ENCODE assay signal across 8 cellular contexts in the genomic region with DNA sequence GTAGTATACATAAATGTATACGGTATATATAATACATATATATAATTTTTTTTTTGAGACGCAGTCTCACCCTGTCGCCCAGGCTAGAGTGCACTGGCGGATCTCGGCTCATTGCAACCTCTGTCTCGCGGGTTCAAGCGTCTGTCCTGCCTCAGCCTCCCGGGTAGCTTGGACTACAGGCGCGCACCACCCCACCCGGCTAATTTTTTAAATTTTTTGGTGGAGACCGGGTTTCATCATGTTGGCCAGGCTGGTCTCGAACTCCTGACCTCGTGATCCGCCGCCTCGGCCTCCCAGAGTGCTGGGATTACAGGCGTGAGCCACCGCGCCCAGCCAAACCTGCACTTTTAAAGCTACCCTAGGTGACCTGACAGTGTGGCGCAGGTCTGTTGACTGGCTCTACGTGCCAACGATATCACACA. TPM values are rescaled to one million over a fixed set of nuclear protein-coding genes. Genes with fewer than 3 reads are reported as not detected.
DNase-seq lines count a peak whose midpoint lies in the region; ATAC-seq and TF ChIP-seq lines count a peak whose summit lies in the region.

No MANE protein-coding gene starts in this region.

- H3K27me3 Mint-ChIP-seq in stimulated activated memory B cell treated with anti-CD40 and anti-IgM and Interleukin-4, amounts not matched to agents 10 μg/mL and 1 μg/mL and 100 μg/mL, for 72 hours: no peaks in the 10 kb centered on the region

- WGBS in hepatocyte (ENCODE audit: low lambda C conversion rate, missing lambda C conversion rate): 39% methylated on average over 24 of the region's 24 CpGs

- ATAC-seq in stimulated activated memory B cell treated with anti-CD40 and anti-IgM and Interleukin-4, amounts not matched to agents 10 μg/mL and 1 μg/mL and 100 μg/mL, for 72 hours: peak; percentile 3
- ATAC-seq in HG02981 (IDR thresholded peaks at IDR 0.05; ENCODE audit: unreplicated experiment): no peak

- peak overlapping the region; percentile 86 for H3K27ac ChIP-seq in hepatocyte

- H3K36me3 ChIP-seq in H7 (replicated peaks; ENCODE audit: control insufficient read depth, insufficient read depth, low read length): peaks cover 4% of the 10 kb centered on the region
- no peaks in the 10 kb centered on the region for H3K36me3 ChIP-seq in hepatocyte (replicated peaks; ENCODE audit: insufficient read depth, low read depth)

- in situ Hi-C loops in GM13976 (cut with MboI; ENCODE audit: low sequenced_read_pairs, unreplicated experiment): no loop called here

- H2AFZ ChIP-seq in hepatocyte: peak overlapping the region; percentile 43

- H3K4me1 ChIP-seq in hepatocyte (ENCODE audit: insufficient read depth): peaks cover 15% of the 10 kb centered on the region

- H3K79me2 ChIP-seq in hepatocyte: peaks cover 49% of the 10 kb centered on the region

- H3K4me3 ChIP-seq in H7 (ENCODE audit: insufficient read depth, low read depth, low read length) (peak overlapping the region; percentile 96), WI38 (ENCODE audit: low read depth, low read length) (peak overlapping the region; percentile 70), hepatocyte (peak overlapping the region; percentile 86)

- H3K9me3 ChIP-seq in hepatocyte (ENCODE audit: low read depth): no peaks in the 10 kb centered on the region

- peak overlapping the region; percentile 90 for H3K4me2 ChIP-seq in hepatocyte

- TF ChIP-seq CTCF in WI38 (IDR thresholded peaks at IDR 0.05; ENCODE audit: low read depth, low read length): no peak
- no peak for TF ChIP-seq CTCF in hepatocyte (IDR thresholded peaks at IDR 0.05; ENCODE audit: poor library complexity)
- no peak for TF ChIP-seq CTCF in GM13976 (IDR thresholded peaks at IDR 0.05; ENCODE audit: borderline replicate concordance, control extremely low read depth, extremely low read depth, insufficient read depth, missing control alignments)

- no peaks in the 10 kb centered on the region for H3K9me3 Mint-ChIP-seq in stimulated activated memory B cell treated with anti-CD40 and anti-IgM and Interleukin-4, amounts not matched to agents 10 μg/mL and 1 μg/mL and 100 μg/mL, for 72 hours

- H3K36me3 Mint-ChIP-seq in stimulated activated memory B cell treated with anti-CD40 and anti-IgM and Interleukin-4, amounts not matched to agents 10 μg/mL and 1 μg/mL and 100 μg/mL, for 72 hours: peaks cover 14% of the 10 kb centered on the region

- no peaks in the 10 kb centered on the region for H3K9me2 ChIP-seq in hepatocyte (replicated peaks; ENCODE audit: insufficient read depth)

- peaks cover 8% of the 10 kb centered on the region for H4K20me1 ChIP-seq in hepatocyte (ENCODE audit: insufficient read depth, poor library complexity, severe bottlenecking)

- DNase-seq in H7 (no peak), hepatocyte (ENCODE audit: low spot score) (no peak), GM13976 (ENCODE audit: low spot score) (no peak), NCI-H1436 (lab: John Stamatoyannopoulos, UW) (no peak), CD1c-positive myeloid dendritic cell (ENCODE audit: extremely low spot score) (no peak)

- H3K27ac Mint-ChIP-seq in stimulated activated memory B cell treated with anti-CD40 and anti-IgM and Interleukin-4, amounts not matched to agents 10 μg/mL and 1 μg/mL and 100 μg/mL, for 72 hours: peak overlapping the region; percentile 88

- H3K27me3 ChIP-seq in H7 (ENCODE audit: control insufficient read depth, insufficient read depth, low read length): no peaks in the 10 kb centered on the region
- H3K27me3 ChIP-seq in hepatocyte: no peaks in the 10 kb centered on the region

- peaks cover 24% of the 10 kb centered on the region for H3K4me1 Mint-ChIP-seq in stimulated activated memory B cell treated with anti-CD40 and anti-IgM and Interleukin-4, amounts not matched to agents 10 μg/mL and 1 μg/mL and 100 μg/mL, for 72 hours

- H3K4me3 Mint-ChIP-seq in stimulated activated memory B cell treated with anti-CD40 and anti-IgM and Interleukin-4, amounts not matched to agents 10 μg/mL and 1 μg/mL and 100 μg/mL, for 72 hours: peak overlapping the region; percentile 90

RNA-seq across cellular contexts. Expression of a gene that starts 0.7 kb away (rescaled TPM):
- total RNA-seq in H7 (2014; rRNA removed; shearing (Covaris generic)): 92.3 and 115 TPM in 2 replicates
- total RNA-seq in hepatocyte: 33.0 and 35.0 TPM in 2 replicates
- 57.7 and 70.4 TPM in 2 replicates for polyA plus RNA-seq in hepatocyte

RNA-seq across cellular contexts. Expression of a gene that starts 21.3 kb away (rescaled TPM):
- 3.7 and 4.6 TPM in 2 replicates for total RNA-seq in H7 (2014; rRNA removed; shearing (Covaris generic))
- total RNA-seq in hepatocyte: 10.0 and 12.1 TPM in 2 replicates
- 55.9 and 64.2 TPM in 2 replicates for polyA plus RNA-seq in hepatocyte

RNA-seq across cellular contexts. Expression of a gene that starts 34.5 kb away (rescaled TPM):
- 1.5 and 2.7 TPM in 2 replicates for total RNA-seq in H7 (2014; rRNA removed; shearing (Covaris generic))
- total RNA-seq in hepatocyte: 3.6 TPM in 2 replicates
- 11.3 and 12.2 TPM in 2 replicates for polyA plus RNA-seq in hepatocyte
